In the genomic region with DNA sequence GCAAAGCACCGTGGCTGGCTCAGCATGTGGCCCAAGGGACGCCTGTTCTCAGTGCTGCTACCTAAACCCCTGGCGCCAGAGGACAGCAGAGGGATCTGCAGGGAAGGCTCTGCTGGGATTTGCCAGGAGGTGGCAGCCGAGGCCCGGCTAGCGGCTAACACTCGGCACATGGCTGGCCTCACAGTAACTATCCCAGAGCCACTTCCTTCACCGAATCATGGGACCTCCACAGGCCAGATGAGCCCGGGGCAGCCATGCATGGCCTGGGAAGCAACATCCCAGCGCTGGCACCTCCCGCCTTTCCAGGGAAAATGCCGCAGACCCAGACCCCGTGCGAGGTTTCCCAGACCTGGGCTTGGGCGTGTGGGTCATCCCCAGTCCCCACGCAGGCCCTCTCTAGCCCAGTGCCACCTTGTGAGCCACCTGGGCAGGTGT, we compare ENCODE assay signal across 9 cellular contexts. TPM values are rescaled to one million over a fixed set of nuclear protein-coding genes. Genes with fewer than 3 reads are reported as not detected.
DNase-seq lines count a peak whose midpoint lies in the region; ATAC-seq and TF ChIP-seq lines count a peak whose summit lies in the region.
"Had no signal": no experiment of that assay in that cellular context is flagged by ENCODE, and none has a peak within 500 bp of the region (broad histone marks: within the 10 kb centered on the region; RNA-seq: fewer than 3 reads in every experiment).

No MANE protein-coding gene starts in this region.

- H3K4me3 ChIP-seq in GM12875 (ENCODE audit: low read depth, low read length) = no peak overlapping the region
- H3K4me3 ChIP-seq in epithelial cell of esophagus (ENCODE audit: low read length) = no peak overlapping the region
- H3K4me3 ChIP-seq: skin epidermis had no signal

- TF ChIP-seq CTCF in GM12875 (IDR thresholded peaks at IDR 0.05; ENCODE audit: borderline replicate concordance, insufficient read depth, low read depth, low read length) (peak; percentile 88), epithelial cell of esophagus (IDR thresholded peaks at IDR 0.05; ENCODE audit: insufficient read depth, low read depth, low read length, missing control alignments) (peak; percentile 81)

- peak; percentile 91 for ATAC-seq in HG02678 (IDR thresholded peaks at IDR 0.05; ENCODE audit: unreplicated experiment)

- peak; percentile 82 for DNase-seq in NCI-H82 (lab: John Stamatoyannopoulos, UW)
- peak; percentile 12 for DNase-seq in activated CD8-positive, alpha-beta memory T cell treated with anti-CD3 and anti-CD28 coated beads, Interleukin-2, amount 50 U/mL, for 24 hours (ENCODE audit: extremely low read depth)
- peak; percentile 42 for DNase-seq in epithelial cell of esophagus (ENCODE audit: low read depth)
- DNase-seq in mucosa of gallbladder (ENCODE audit: low spot score) = peak; percentile 78
- DNase-seq in stimulated activated CD8-positive, alpha-beta memory T cell treated with anti-CD3 and anti-CD28 coated beads, Interleukin-7, amount 100 ng/mL, for 24 hours (ENCODE audit: low read depth) = peak; percentile 37
- DNase-seq in mesenteric fat pad (ENCODE audit: low spot score) = no peak

RNA-seq across cellular contexts. Expression of a gene that starts 36.4 kb away (rescaled TPM):
- total RNA-seq in mucosa of gallbladder = 0.81 TPM
- 1.8 TPM for total RNA-seq in mesenteric fat pad
